21 cellular contexts compared by ENCODE assay signal in the genomic region with DNA sequence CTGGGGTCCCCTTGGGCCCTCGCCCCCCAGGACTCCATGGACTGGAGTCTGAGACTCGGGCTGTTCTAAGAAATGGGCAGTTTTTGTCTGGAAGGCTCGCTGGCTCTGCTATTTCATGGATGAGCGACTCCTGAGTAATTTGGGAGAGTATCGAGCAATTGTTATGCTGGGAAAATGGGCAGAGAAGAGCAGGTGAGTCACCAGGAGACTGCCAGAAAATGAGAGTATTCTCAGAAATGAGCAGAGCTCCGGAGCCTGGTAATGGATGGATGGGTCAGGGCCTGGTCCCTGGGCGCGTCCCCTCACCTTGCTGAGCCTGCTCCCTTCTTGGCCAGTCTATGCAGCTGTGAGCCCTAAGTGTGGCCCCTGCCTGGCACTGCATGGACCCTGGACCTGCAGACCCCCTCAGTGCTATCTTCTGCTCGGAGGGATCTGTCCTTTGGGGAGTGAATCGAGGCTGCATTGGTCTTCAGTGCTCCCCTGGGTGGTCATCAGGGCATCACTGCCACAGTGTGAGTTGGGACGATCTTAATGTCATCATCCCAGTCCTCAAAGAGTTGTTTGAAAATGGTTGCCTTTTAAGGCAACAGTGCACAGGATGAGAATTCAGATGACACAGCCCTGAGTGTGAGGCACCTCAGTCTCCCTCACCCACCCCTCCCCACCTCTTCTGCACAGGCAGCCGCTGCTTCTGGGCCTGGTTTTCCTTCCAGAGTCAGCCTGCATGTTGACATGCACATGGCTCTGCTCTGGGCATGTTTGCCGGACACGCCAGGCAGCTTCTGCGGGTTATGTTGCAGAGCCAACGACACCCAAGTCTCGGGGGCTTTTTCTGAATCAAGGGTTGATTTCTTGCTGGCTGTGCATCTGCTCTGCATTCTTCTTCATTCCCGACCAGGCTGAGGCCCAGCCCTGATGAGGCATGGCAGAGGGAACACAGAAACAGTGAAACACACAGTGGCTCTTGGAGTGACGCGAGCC.
DNase-seq lines count a peak whose midpoint lies in the region; ATAC-seq, FAIRE-seq and TF ChIP-seq lines count a peak whose summit lies in the region.
"Had no signal": no experiment of that assay in that cellular context is flagged by ENCODE, and none has a peak within 500 bp of the region (broad histone marks: within the 10 kb centered on the region; RNA-seq: fewer than 3 reads in every experiment).

No MANE protein-coding gene starts in this region.

- no peak for FAIRE-seq in kidney (lab: Jason Lieb, UNC)

- no peaks in the 10 kb centered on the region for H3K4me1 ChIP-seq in kidney (ENCODE audit: control insufficient read depth in 1 of 2, insufficient read depth in 1 of 2, low read depth in 1 of 2, low read length in 2 of 2)
- H3K4me1 ChIP-seq: adrenal gland, heart right ventricle, Peyer's patch, sigmoid colon, upper lobe of left lung had no signal

- H3K9ac ChIP-seq in kidney (ENCODE audit: low read length in 2 of 2), result no peak overlapping the region

- no peak overlapping the region for H3K27ac Mint-ChIP-seq in HFFc6
- H3K27ac Mint-ChIP-seq: activated CD4-positive, alpha-beta T cell treated with anti-CD3 and anti-CD28 coated beads, Interleukin-2, amount 10 ng/mL, durations not matched to agents 7 days and 5 days; stimulated activated naive CD8-positive, alpha-beta T cell treated with anti-CD3 and anti-CD28 coated beads, Interleukin-15, Interleukin-2, amounts not matched to agents 100 ng/mL and 50 ng/mL, for 24 hours had no signal

- ATAC-seq in HG02759 (IDR thresholded peaks at IDR 0.05; ENCODE audit: unreplicated experiment) (no peak), GM18517 (IDR thresholded peaks at IDR 0.05; ENCODE audit: unreplicated experiment) (no peak)
- ATAC-seq: heart right ventricle had no signal

- H3K36me3 Mint-ChIP-seq in HFFc6 (ENCODE audit: low read depth), result no peaks in the 10 kb centered on the region

- H3K36me3 ChIP-seq in kidney (ENCODE audit: control insufficient read depth in 1 of 2, insufficient read depth in 2 of 2, low read length in 2 of 2), result no peaks in the 10 kb centered on the region
- H3K36me3 ChIP-seq: adrenal gland, heart right ventricle, Peyer's patch, sigmoid colon, upper lobe of left lung had no signal

- no peak overlapping the region for H3K4me3 ChIP-seq in kidney (ENCODE audit: low read length in 2 of 2)
- H3K4me3 ChIP-seq: adrenal gland, heart right ventricle, lung, Peyer's patch, sigmoid colon, upper lobe of left lung had no signal

- intact Hi-C loops in kidney (cut with DNase I), result no loop called here

- H3K4me1 Mint-ChIP-seq in HFFc6 (ENCODE audit: low read depth), result no peaks in the 10 kb centered on the region; the same call in 1 of the 2 replicates
- H3K4me1 Mint-ChIP-seq: activated CD4-positive, alpha-beta T cell treated with anti-CD3 and anti-CD28 coated beads, Interleukin-2, amount 10 ng/mL, durations not matched to agents 7 days and 5 days; central memory CD8-positive, alpha-beta T cell had no signal

- no peak overlapping the region for H3K4me3 Mint-ChIP-seq in HFFc6
- H3K4me3 Mint-ChIP-seq: activated CD4-positive, alpha-beta T cell treated with anti-CD3 and anti-CD28 coated beads, Interleukin-2, amount 10 ng/mL, durations not matched to agents 7 days and 5 days; central memory CD8-positive, alpha-beta T cell; stimulated activated naive CD8-positive, alpha-beta T cell treated with anti-CD3 and anti-CD28 coated beads, Interleukin-15, Interleukin-2, amounts not matched to agents 100 ng/mL and 50 ng/mL, for 24 hours had no signal

- no peaks in the 10 kb centered on the region for H3K9me3 ChIP-seq in kidney (ENCODE audit: control insufficient read depth in 1 of 2, low read length in 2 of 2)
- H3K9me3 ChIP-seq: adrenal gland, heart right ventricle, Peyer's patch, sigmoid colon, upper lobe of left lung had no signal

- TF ChIP-seq CTCF in HFFc6 (IDR thresholded peaks at IDR 0.05) (no peak), kidney (IDR thresholded peaks at IDR 0.05; ENCODE audit: borderline replicate concordance, extremely low read depth, insufficient read depth) (no peak)

- peaks cover 17% of the 10 kb centered on the region for H3K9me3 Mint-ChIP-seq in HFFc6
- H3K9me3 Mint-ChIP-seq: activated CD4-positive, alpha-beta T cell treated with anti-CD3 and anti-CD28 coated beads, Interleukin-2, amount 10 ng/mL, durations not matched to agents 7 days and 5 days; central memory CD8-positive, alpha-beta T cell; stimulated activated naive CD8-positive, alpha-beta T cell treated with anti-CD3 and anti-CD28 coated beads, Interleukin-15, Interleukin-2, amounts not matched to agents 100 ng/mL and 50 ng/mL, for 24 hours had no signal

- no peak overlapping the region for H3K27ac ChIP-seq in kidney (ENCODE audit: low read depth in 2 of 2, low read length in 2 of 2)
- H3K27ac ChIP-seq: adrenal gland, heart right ventricle, Peyer's patch, sigmoid colon, upper lobe of left lung had no signal

- H3K27me3 Mint-ChIP-seq in HFFc6 (ENCODE audit: insufficient read depth), result no peaks in the 10 kb centered on the region; the same call in 1 of the 2 replicates
- H3K27me3 Mint-ChIP-seq: activated CD4-positive, alpha-beta T cell treated with anti-CD3 and anti-CD28 coated beads, Interleukin-2, amount 10 ng/mL, durations not matched to agents 7 days and 5 days had no signal

- DNase-seq in AG08396 (ENCODE audit: low spot score) (peak; percentile 32), HFFc6 (peak; percentile 2), RKO (ENCODE audit: low spot score) (peak; percentile 4), kidney (peak; percentile 61), SIG-M5 (lab: John Stamatoyannopoulos, UW) (no peak), LoVo (ENCODE audit: low spot score) (no peak)
- DNase-seq: activated CD4-positive, alpha-beta T cell treated with anti-CD3 and anti-CD28 coated beads, Interleukin-2, amount 10 ng/mL, durations not matched to agents 7 days and 5 days; activated CD8-positive, alpha-beta memory T cell treated with anti-CD3 and anti-CD28 coated beads, Interleukin-2, amount 50 U/mL, for 4 hours; activated gamma-delta T cell; adrenal gland; heart right ventricle; NCI-H1092; NCI-H82; Peyer's patch; sigmoid colon; upper lobe of left lung had no signal

Comparison
In these comparisons a context has a peak if more than half of its experiments do, and no peak if none do; other contexts are left out.
1. DNase-seq: peak in AG08396 (single experiment), HFFc6 (single experiment), RKO (single experiment) and kidney (single experiment); none in SIG-M5 (single experiment) and LoVo (single experiment).